ENCODE assay signal across 17 cellular contexts in the genomic region with DNA sequence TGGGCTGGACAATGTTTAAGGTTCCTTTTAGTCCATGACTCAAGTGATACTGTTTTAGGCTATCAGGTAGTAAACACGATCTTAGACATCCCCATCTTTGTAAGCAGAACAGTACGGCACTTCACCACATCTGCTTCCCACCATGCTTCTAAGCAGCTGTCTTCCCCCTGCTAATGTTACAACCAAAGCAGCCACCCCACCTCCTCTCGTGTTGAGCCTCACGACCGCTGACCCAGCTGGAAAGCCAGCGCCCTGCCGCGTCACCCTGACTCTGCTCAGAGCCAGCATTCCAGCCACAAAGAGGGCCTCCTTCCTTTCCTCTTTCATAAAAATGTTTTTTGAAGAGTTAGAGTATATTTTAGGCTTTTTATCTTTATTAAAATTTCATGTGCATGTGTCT. TPM values are rescaled to one million over a fixed set of nuclear protein-coding genes. Genes with fewer than 3 reads are reported as not detected.
DNase-seq lines count a peak whose midpoint lies in the region; ATAC-seq and TF ChIP-seq lines count a peak whose summit lies in the region.
"Had no signal": no experiment of that assay in that cellular context is flagged by ENCODE, and none has a peak within 500 bp of the region (broad histone marks: within the 10 kb centered on the region; RNA-seq: fewer than 3 reads in every experiment).

No MANE protein-coding gene starts in this region.

- H3K27me3 Mint-ChIP-seq in central memory CD8-positive, alpha-beta T cell, result no peaks in the 10 kb centered on the region
- H3K27me3 Mint-ChIP-seq in naive thymus-derived CD4-positive, alpha-beta T cell, result no peaks in the 10 kb centered on the region

- peak overlapping the region; percentile 100 for H3K27ac ChIP-seq in 22Rv1
- peak overlapping the region; percentile 97 for H3K27ac ChIP-seq in C4-2B
- H3K27ac ChIP-seq in naive thymus-derived CD4-positive, alpha-beta T cell (ENCODE audit: low read depth, low read length), result no peak overlapping the region
- H3K27ac ChIP-seq: BLaER1 treated with 17β-estradiol and CSF1 and Interleukin-3, amounts not matched to agents 10 nM and 100 nM; sigmoid colon; uterus had no signal

- peaks cover 44% of the 10 kb centered on the region for H3K36me3 Mint-ChIP-seq in central memory CD8-positive, alpha-beta T cell (ENCODE audit: insufficient read depth)
- peaks cover 17 to 76% (median 44%) of the 10 kb centered on the region in 5 donors for H3K36me3 Mint-ChIP-seq in naive thymus-derived CD4-positive, alpha-beta T cell

- peaks cover 20 to 85% (median 48%) of the 10 kb centered on the region in 3 experiments for H3K36me3 ChIP-seq in naive thymus-derived CD4-positive, alpha-beta T cell (ENCODE audit: control insufficient read depth in 2 of 3, insufficient read depth in 3 of 3, low read length in 3 of 3)
- H3K36me3 ChIP-seq: uterus had no signal

- H3K4me1 ChIP-seq in naive thymus-derived CD4-positive, alpha-beta T cell (ENCODE audit: control insufficient read depth in 2 of 2, insufficient read depth in 2 of 2, low read length in 2 of 2), result peaks cover 28 to 40% of the 10 kb centered on the region in 2 donors
- H3K4me1 ChIP-seq: sigmoid colon, uterus had no signal

- no peaks in the 10 kb centered on the region for H3K9me3 Mint-ChIP-seq in central memory CD8-positive, alpha-beta T cell
- H3K9me3 Mint-ChIP-seq in naive thymus-derived CD4-positive, alpha-beta T cell, result peaks cover 0 to 9% (median 0%) of the 10 kb centered on the region in 11 donors

- H3K4me3 Mint-ChIP-seq in central memory CD8-positive, alpha-beta T cell, result no peak overlapping the region
- H3K4me3 Mint-ChIP-seq in naive thymus-derived CD4-positive, alpha-beta T cell, result no peak overlapping the region

- no peak overlapping the region for H3K4me3 ChIP-seq in naive thymus-derived CD4-positive, alpha-beta T cell (ENCODE audit: low read length)
- H3K4me3 ChIP-seq: BLaER1 treated with 17β-estradiol and CSF1 and Interleukin-3, amounts not matched to agents 10 nM and 100 nM; lung; sigmoid colon; uterus had no signal

- POLR2A ChIA-PET in naive thymus-derived CD4-positive, alpha-beta T cell (lab: Charles Lee), result interaction anchor here (0.6 to 7.1 kb wide), 3 partner anchors 9 to 58 kb away, joined by 3 to 145 read pairs (median 4); a partner anchor contains a TSS

- H3K9me3 ChIP-seq in naive thymus-derived CD4-positive, alpha-beta T cell (ENCODE audit: control insufficient read depth in 2 of 3, low read length in 3 of 3), result no peaks in the 10 kb centered on the region
- H3K9me3 ChIP-seq: BLaER1 treated with 17β-estradiol and CSF1 and Interleukin-3, amounts not matched to agents 10 nM and 100 nM; sigmoid colon; uterus had no signal

- TF ChIP-seq CTCF in 22Rv1 (IDR thresholded peaks at IDR 0.05) (no peak), C4-2B (conservative IDR thresholded peaks at IDR 0.05) (no peak)

- no peak for ATAC-seq in central memory CD8-positive, alpha-beta T cell (replicated peaks; ENCODE audit: extremely low read depth, poor library complexity, severe bottlenecking)
- no peak for ATAC-seq in naive thymus-derived CD4-positive, alpha-beta T cell
- ATAC-seq in HG02642 (IDR thresholded peaks at IDR 0.05; ENCODE audit: poor library complexity, unreplicated experiment), result no peak

- intact Hi-C loops in naive thymus-derived CD4-positive, alpha-beta T cell (cut with micrococcal nuclease), result loop anchor here in 1 of 2 donors (10.0 kb wide), 1 partner anchor 522 kb away; no protein-coding TSS in a partner anchor

- DNase-seq in central memory CD8-positive, alpha-beta T cell (ENCODE audit: low spot score in 2 of 2), result no peak
- DNase-seq in naive thymus-derived CD4-positive, alpha-beta T cell, result no peak
- DNase-seq in NCI-H1436 (lab: John Stamatoyannopoulos, UW), result no peak
- no peak for DNase-seq in activated effector memory CD4-positive, alpha-beta T cell treated with anti-CD3 and anti-CD28 coated beads, Interleukin-2, amount 50 U/mL, for 16 hours
- DNase-seq: activated CD4-positive, alpha-beta T cell treated with anti-CD3 and anti-CD28 coated beads, Interleukin-2, amount 50 U/mL, for 48 hours; activated gamma-delta T cell; foreskin melanocyte; NCI-H446; sigmoid colon; stimulated activated CD4-positive, alpha-beta T cell treated with anti-CD3 and anti-CD28 coated beads, Interleukin-4, amount 100 ng/mL, for 24 hours; T-helper 9 cell; uterus had no signal

- no peaks in the 10 kb centered on the region for H3K27me3 ChIP-seq in naive thymus-derived CD4-positive, alpha-beta T cell (ENCODE audit: control insufficient read depth in 2 of 2, insufficient read depth in 2 of 2, low read length in 2 of 2)
- H3K27me3 ChIP-seq: BLaER1 treated with 17β-estradiol and CSF1 and Interleukin-3, amounts not matched to agents 10 nM and 100 nM; sigmoid colon; uterus had no signal

- CTCF ChIA-PET in naive thymus-derived CD4-positive, alpha-beta T cell (lab: Charles Lee), result interaction anchor here (0.9 kb wide), 1 partner anchor 58 kb away, joined by 3 read pairs; a partner anchor contains a TSS

- peaks cover 38% of the 10 kb centered on the region for H3K4me1 Mint-ChIP-seq in central memory CD8-positive, alpha-beta T cell
- peaks cover 22 to 81% (median 63%) of the 10 kb centered on the region in 7 donors for H3K4me1 Mint-ChIP-seq in naive thymus-derived CD4-positive, alpha-beta T cell

- H3K27ac Mint-ChIP-seq in central memory CD8-positive, alpha-beta T cell (ENCODE audit: low read depth), result peak overlapping the region; percentile 49
- H3K27ac Mint-ChIP-seq in naive thymus-derived CD4-positive, alpha-beta T cell, result peak overlapping the region in 7 of 9 donors; percentile 41 to 80 (median 68)

RNA-seq across cellular contexts. Expression of a gene that starts 9.4 kb away (rescaled TPM):
- 100 to 1,000 TPM in 2 of 5 experiments, 10 to 100 TPM in 3; 45.3 to 214 (median 91.8) TPM for total RNA-seq in naive thymus-derived CD4-positive, alpha-beta T cell
- polyA plus RNA-seq in naive thymus-derived CD4-positive, alpha-beta T cell, result 10 to 100 TPM; 73.1 to 82.3 TPM

RNA-seq across cellular contexts. Expression of a gene that starts 56.6 kb away (rescaled TPM):
- 100 to 1,000 TPM in 3 of 5 experiments, 10 to 100 TPM in 2; 72.0 to 160 (median 127) TPM for total RNA-seq in naive thymus-derived CD4-positive, alpha-beta T cell
- 10 to 100 TPM; 15.0 to 25.3 TPM for polyA plus RNA-seq in naive thymus-derived CD4-positive, alpha-beta T cell

RNA-seq across cellular contexts. Expression of a gene that starts 57.6 kb away (rescaled TPM):
- 100 to 1,000 TPM in 1 of 5 experiments, 10 to 100 TPM in 4; 39.2 to 105 (median 55.3) TPM for total RNA-seq in naive thymus-derived CD4-positive, alpha-beta T cell
- polyA plus RNA-seq in naive thymus-derived CD4-positive, alpha-beta T cell, result 100 to 1,000 TPM; 110 to 122 TPM
